In the genomic region with DNA sequence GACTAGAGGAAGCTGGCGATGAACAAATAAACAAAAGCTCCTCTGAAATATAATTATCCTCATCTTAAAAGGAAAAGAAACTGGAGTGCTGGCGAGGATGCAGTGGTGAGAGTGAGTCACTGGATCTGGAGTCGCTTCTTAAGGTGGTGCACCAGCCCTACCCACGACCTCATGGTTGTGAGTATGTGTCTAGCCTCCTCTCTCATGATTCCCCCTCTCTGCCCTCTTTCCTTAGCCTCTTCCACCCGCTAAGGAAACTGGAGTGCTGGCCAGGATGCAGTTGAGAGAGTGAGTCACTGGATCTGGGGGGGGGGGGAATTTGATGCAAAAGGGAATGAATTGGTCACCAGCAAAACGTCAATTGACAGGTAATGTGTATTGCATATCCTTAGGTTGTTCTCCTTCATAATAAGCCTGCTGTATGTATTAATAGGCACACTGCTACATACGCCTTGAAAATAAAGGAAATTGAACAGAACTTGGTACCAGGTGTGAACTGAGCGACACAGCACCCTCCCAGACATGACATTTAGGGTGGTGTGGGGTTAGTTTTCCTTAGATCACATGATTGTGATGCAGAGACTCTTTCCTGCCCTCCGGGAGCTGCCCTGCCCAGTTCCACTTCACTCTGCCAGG, we compare ENCODE assay signal across 15 cellular contexts. TPM values are rescaled to one million over a fixed set of nuclear protein-coding genes. Genes with fewer than 3 reads are reported as not detected.
DNase-seq lines count a peak whose midpoint lies in the region; ATAC-seq, FAIRE-seq and TF ChIP-seq lines count a peak whose summit lies in the region.
"Had no signal": no experiment of that assay in that cellular context is flagged by ENCODE, and none has a peak within 500 bp of the region (broad histone marks: within the 10 kb centered on the region; RNA-seq: fewer than 3 reads in every experiment).

No MANE protein-coding gene starts in this region.

- H3K4me1 ChIP-seq in PC-3 (ENCODE audit: insufficient read depth, low read length) = peaks cover 22% of the 10 kb centered on the region
- no peaks in the 10 kb centered on the region for H3K4me1 ChIP-seq in H1 (replicated peaks in 1 of 4; ENCODE audit: control insufficient read depth in 3 of 4, insufficient read depth in 4 of 4, low read length in 3 of 4)
- H3K4me1 ChIP-seq in esophagus squamous epithelium = peaks cover 0 to 11% (median 0%) of the 10 kb centered on the region in 3 donors
- H3K4me1 ChIP-seq: Caco-2, HAP-1 had no signal

- no peak for TF ChIP-seq RAD21 in H1 (IDR thresholded peaks at IDR 0.05 in 1 of 2, conservative IDR thresholded peaks at IDR 0.05 in 1 of 2; ENCODE audit: low read depth in 2 of 2, low read length in 2 of 2)

- H2BK15ac ChIP-seq in H1 (ENCODE audit: low read length) = no peak overlapping the region

- no peak overlapping the region for H2BK20ac ChIP-seq in H1 (ENCODE audit: low read length)

- FAIRE-seq in H1 (lab: Jason Lieb, UNC) = no peak

- 0 out of 2 replicates have a peak overlapping the region, but pooled peaks have one; percentile 18 for H3K27ac ChIP-seq in PC-3 (ENCODE audit: low read length)
- H3K27ac ChIP-seq in H1 (ENCODE audit: low read depth, low read length) = no peak overlapping the region
- no peak overlapping the region for H3K27ac ChIP-seq in esophagus squamous epithelium
- H3K27ac ChIP-seq in WERI-Rb-1 = no peak overlapping the region
- H3K27ac ChIP-seq: ovary had no signal

- H3K9ac ChIP-seq in PC-3 (ENCODE audit: low read length) (no peak overlapping the region), H1 (replicated peaks in 1 of 4; ENCODE audit: extremely low read depth in 1 of 4, low read depth in 3 of 4, low read length in 3 of 4) (no peak overlapping the region)

- no peaks in the 10 kb centered on the region for H4K20me1 ChIP-seq in PC-3 (ENCODE audit: low read length)
- H4K20me1 ChIP-seq in H1 (replicated peaks in 1 of 2; ENCODE audit: control insufficient read depth in 1 of 2, insufficient read depth in 2 of 2, low read length in 2 of 2) = no peaks in the 10 kb centered on the region

- no peak overlapping the region for H3K18ac ChIP-seq in H1 (ENCODE audit: extremely low read depth, low read length)

- H3F3A ChIP-seq in PC-3 (ENCODE audit: low read length, unreplicated experiment) = no peaks in the 10 kb centered on the region

- H4K5ac ChIP-seq in H1 (ENCODE audit: insufficient read length, low read depth, low read length) = no peak overlapping the region

- no peak overlapping the region for H4K91ac ChIP-seq in H1 (replicated peaks; ENCODE audit: insufficient read length, low read length)

- no peak for TF ChIP-seq POLR2A in H1 (IDR thresholded peaks at IDR 0.05; ENCODE audit: control extremely low read depth in 1 of 2, low read depth in 2 of 2, low read length in 2 of 2)
- TF ChIP-seq POLR2A in esophagus squamous epithelium (IDR thresholded peaks at IDR 0.05) = no peak

- peak; percentile 66 for ATAC-seq in PC-3
- ATAC-seq: stimulated activated memory B cell treated with anti-CD40 and anti-IgM and Interleukin-4, amounts not matched to agents 10 μg/mL and 1 μg/mL and 100 μg/mL, for 72 hours had no signal

- H3K23me2 ChIP-seq in H1 (ENCODE audit: low read depth, low read length) = no peaks in the 10 kb centered on the region

- no peak overlapping the region for H3K23ac ChIP-seq in H1 (ENCODE audit: insufficient read length)

- H4K8ac ChIP-seq in H1 (ENCODE audit: extremely low read depth, insufficient read depth, low read length) = no peak overlapping the region

- WGBS in H1 (ENCODE audit: extremely low coverage in 1 of 2, insufficient coverage in 1 of 2, insufficient read length in 1 of 2, insufficient replicate concordance in 2 of 2, low coverage in 1 of 2, low lambda C conversion rate in 2 of 2, missing lambda C conversion rate in 1 of 2), 2 experiments = 75% methylated on average over 9 of the region's 9 CpGs; no CpG with 5 or more reads in 1 of the 2 experiments
- 26 to 29% methylated on average over 9 of the region's 9 CpGs for WGBS in esophagus squamous epithelium, 2 donors

- POLR2A ChIA-PET in PC-3 (lab: Charles Lee; ENCODE audit: unreplicated experiment) = interaction anchor here (0.7 kb wide), 1 partner anchor 152 kb away, joined by 3 read pairs; no protein-coding TSS in a partner anchor
- POLR2A ChIA-PET in H1 (lab: Charles Lee; ENCODE audit: partially characterized antibody) = no interaction called here

- H3K9me3 ChIP-seq in PC-3 (ENCODE audit: low read length) (no peaks in the 10 kb centered on the region), H1 (ENCODE audit: insufficient read depth in 2 of 2, low read depth in 1 of 2, low read length in 1 of 2) (no peaks in the 10 kb centered on the region), esophagus squamous epithelium (no peaks in the 10 kb centered on the region), WERI-Rb-1 (ENCODE audit: severe bottlenecking) (no peaks in the 10 kb centered on the region)
- H3K9me3 ChIP-seq: Caco-2, HAP-1, ovary had no signal

- H3K36me3 ChIP-seq in PC-3 (ENCODE audit: low read depth, low read length) (no peaks in the 10 kb centered on the region), H1 (ENCODE audit: control insufficient read depth in 2 of 4, insufficient read depth in 4 of 4, low read length in 3 of 4) (no peaks in the 10 kb centered on the region), esophagus squamous epithelium (no peaks in the 10 kb centered on the region), WERI-Rb-1 (no peaks in the 10 kb centered on the region)
- H3K36me3 ChIP-seq: HAP-1, ovary had no signal

- BruUV-seq in PC-3 (replicated peaks; lab: Mats Ljungman, UMichigan) = no TSS peak

- CTCF ChIA-PET in PC-3 (lab: Charles Lee) = no interaction called here
- CTCF ChIA-PET in H1 (lab: Charles Lee; ENCODE audit: partially characterized antibody) = interaction anchor here (0.8 to 1.6 kb wide), 2 partner anchors 11 to 13 kb away, joined by 4 to 6 read pairs; no protein-coding TSS in a partner anchor

- no peak overlapping the region for H3K14ac ChIP-seq in H1 (ENCODE audit: insufficient read length)

- H2BK120ac ChIP-seq in H1 (replicated peaks; ENCODE audit: low read depth, low read length) = no peak overlapping the region

- no peaks in the 10 kb centered on the region for H3K79me2 ChIP-seq in PC-3 (ENCODE audit: low read length)
- H3K79me2 ChIP-seq in H1 (ENCODE audit: control insufficient read depth in 1 of 2, insufficient read depth in 2 of 2, low read length in 2 of 2) = no peaks in the 10 kb centered on the region

- H2BK5ac ChIP-seq in H1 (ENCODE audit: low read depth, low read length) = no peak overlapping the region

- TF ChIP-seq EP300 in H1 (IDR thresholded peaks at IDR 0.05; ENCODE audit: borderline replicate concordance in 1 of 2, low read depth in 2 of 2, low read length in 2 of 2) = no peak

- no peak overlapping the region for H2AK5ac ChIP-seq in H1 (ENCODE audit: low read depth, low read length)

- no peak overlapping the region for H3K4me3 ChIP-seq in PC-3 (ENCODE audit: low read length)
- H3K4me3 ChIP-seq in H1 (ENCODE audit: extremely low read depth in 1 of 4, insufficient read depth in 2 of 4, low read depth in 3 of 4, low read length in 4 of 4) = no peak overlapping the region
- no peak overlapping the region for H3K4me3 ChIP-seq in esophagus squamous epithelium
- H3K4me3 ChIP-seq in WERI-Rb-1 (ENCODE audit: low read depth, low read length) = no peak overlapping the region
- H3K4me3 ChIP-seq: HAP-1, ovary had no signal

- no peaks in the 10 kb centered on the region for H3K9me2 ChIP-seq in PC-3 (replicated peaks; ENCODE audit: low read length)

- H2AFZ ChIP-seq in PC-3 (ENCODE audit: low read length) (peak overlapping the region; percentile 3; the same call in 1 of the 2 replicates), H1 (ENCODE audit: low read length) (0 out of 2 replicates have a peak overlapping the region, but pooled peaks have one; percentile 12)

- peak overlapping the region; percentile 50 for H3K4me2 ChIP-seq in PC-3 (ENCODE audit: low read length)
- H3K4me2 ChIP-seq in H1 (ENCODE audit: insufficient read depth in 1 of 2, low read depth in 2 of 2, low read length in 2 of 2) = no peak overlapping the region

- TF ChIP-seq CTCF in PC-3 (conservative IDR thresholded peaks at IDR 0.05; ENCODE audit: low read depth, low read length) (no peak), H1 (IDR thresholded peaks at IDR 0.05; ENCODE audit: control extremely low read depth in 1 of 3, insufficient read depth in 1 of 3, low read depth in 1 of 3, low read length in 3 of 3) (no peak), esophagus squamous epithelium (IDR thresholded peaks at IDR 0.05) (no peak), WERI-Rb-1 (IDR thresholded peaks at IDR 0.05; ENCODE audit: low read depth, low read length) (no peak)

- no peak overlapping the region for H3K56ac ChIP-seq in H1 (replicated peaks; ENCODE audit: insufficient read length, low read depth, low read length)

- no peak overlapping the region for H3K4ac ChIP-seq in H1 (replicated peaks; ENCODE audit: insufficient read length, low read depth, low read length)

- DNase-seq in EL = peak; percentile 83
- peak; percentile 48 for DNase-seq in PC-3
- no peak for DNase-seq in H1 (ENCODE audit: low read depth in 1 of 2, low spot score in 2 of 2)
- DNase-seq in myocyte (ENCODE audit: low read depth) = peak; percentile 26
- no peak for DNase-seq in SIG-M5 treated with dmso at 0.1 percent for 504 hours (lab: John Stamatoyannopoulos, UW; ENCODE audit: unreplicated experiment)
- DNase-seq in esophagus squamous epithelium (lab: John Stamatoyannopoulos, UW) = no peak
- no peak for DNase-seq in WERI-Rb-1
- no peak for DNase-seq in NOMO-1 (lab: John Stamatoyannopoulos, UW; ENCODE audit: unreplicated experiment in 2 of 2)
- DNase-seq: Caco-2; central memory CD4-positive, alpha-beta T cell; NCI-H446; ovary; SHP77 had no signal

- intact Hi-C loops in PC-3 (cut with micrococcal nuclease) (loop anchor here (10.0 kb wide), 3 partner anchors 1311 to 1991 kb away; a partner anchor contains a TSS), esophagus squamous epithelium (cut with DNase I) (no loop called here)

- H3K27me3 ChIP-seq in PC-3 (ENCODE audit: low read length) = no peaks in the 10 kb centered on the region
- H3K27me3 ChIP-seq in H1 (replicated peaks in 1 of 4; ENCODE audit: control insufficient read depth in 3 of 4, extremely low read depth in 1 of 4, insufficient read depth in 3 of 4, low read length in 3 of 4) = no peaks in the 10 kb centered on the region
- peaks cover 0 to 19% (median 0%) of the 10 kb centered on the region in 4 donors for H3K27me3 ChIP-seq in esophagus squamous epithelium
- no peaks in the 10 kb centered on the region for H3K27me3 ChIP-seq in WERI-Rb-1 (ENCODE audit: insufficient read depth, low read depth, severe bottlenecking)
- H3K27me3 ChIP-seq: ovary had no signal

- no peak overlapping the region for H2BK12ac ChIP-seq in H1 (ENCODE audit: low read depth, low read length)

- H3K79me1 ChIP-seq in H1 (ENCODE audit: low read depth, low read length) = no peaks in the 10 kb centered on the region

RNA-seq across cellular contexts. Expression of a gene that starts 36.3 kb away (rescaled TPM):
- total RNA-seq in PC-3 (2014; rRNA removed) = 0.29 and 1.3 TPM in 2 replicates
- 0.10 and 0.15 TPM in 2 replicates for total RNA-seq in H1 (2021; fragmentation: NEBNext Ultra II Directional; extraction: Animal tissue kit (Norgen Biotek cat#: 25700))
- polyA plus RNA-seq in H1 (2011; rRNA removed) = 0.12 and 0.16 TPM in 2 replicates
- polyA plus RNA-seq in H1 (2011; cell fraction: cytosol; rRNA removed) = 0.03 TPM
- polyA plus RNA-seq in H1 (2011; cell fraction: nucleus; rRNA removed) = 0.14 TPM
- 0.04 to 0.23 TPM (median 0.16 TPM) in 4 replicates for polyA plus RNA-seq in H1 (2012, experiment 1 of 2)
- polyA plus RNA-seq in H1 (2012, experiment 2 of 2) = not detected
- 0.14 TPM for polyA plus RNA-seq in H1 (2013, experiment 1 of 2)
- polyA plus RNA-seq in H1 (2013, experiment 2 of 2) = 0.06 TPM
- not detected in 2 replicates for polyA minus RNA-seq in H1 (2011; rRNA and poly(A)+ RNA removed)
- polyA minus RNA-seq in H1 (2011; cell fraction: cytosol; rRNA and poly(A)+ RNA removed) = not detected
- polyA minus RNA-seq in H1 (2011; cell fraction: nucleus; rRNA and poly(A)+ RNA removed) = 0.20 TPM
- total RNA-seq in myocyte = 4.9 and 5.5 TPM in 2 replicates
- 7.0 TPM for polyA plus RNA-seq in myocyte (2012)
- 10 to 100 TPM in 2 of 4 donors, 1 to 10 TPM in 1, under 1 TPM in 1; 0.80 to 15.8 (median 7.0) TPM for total RNA-seq in esophagus squamous epithelium
- total RNA-seq: Caco-2 had no signal

Comparison
In these comparisons a context has a peak if more than half of its experiments do, and no peak if none do; other contexts are left out.
1. DNase-seq: peak in EL (single experiment), PC-3 (single experiment) and myocyte (single experiment); none in H1 (0 of 2), SIG-M5 treated with dmso at 0.1 percent for 504 hours (single experiment), esophagus squamous epithelium (single experiment), WERI-Rb-1 (single experiment) and NOMO-1 (0 of 2).